Comparison of ENCODE assay signal across 12 cellular contexts in the genomic region with DNA sequence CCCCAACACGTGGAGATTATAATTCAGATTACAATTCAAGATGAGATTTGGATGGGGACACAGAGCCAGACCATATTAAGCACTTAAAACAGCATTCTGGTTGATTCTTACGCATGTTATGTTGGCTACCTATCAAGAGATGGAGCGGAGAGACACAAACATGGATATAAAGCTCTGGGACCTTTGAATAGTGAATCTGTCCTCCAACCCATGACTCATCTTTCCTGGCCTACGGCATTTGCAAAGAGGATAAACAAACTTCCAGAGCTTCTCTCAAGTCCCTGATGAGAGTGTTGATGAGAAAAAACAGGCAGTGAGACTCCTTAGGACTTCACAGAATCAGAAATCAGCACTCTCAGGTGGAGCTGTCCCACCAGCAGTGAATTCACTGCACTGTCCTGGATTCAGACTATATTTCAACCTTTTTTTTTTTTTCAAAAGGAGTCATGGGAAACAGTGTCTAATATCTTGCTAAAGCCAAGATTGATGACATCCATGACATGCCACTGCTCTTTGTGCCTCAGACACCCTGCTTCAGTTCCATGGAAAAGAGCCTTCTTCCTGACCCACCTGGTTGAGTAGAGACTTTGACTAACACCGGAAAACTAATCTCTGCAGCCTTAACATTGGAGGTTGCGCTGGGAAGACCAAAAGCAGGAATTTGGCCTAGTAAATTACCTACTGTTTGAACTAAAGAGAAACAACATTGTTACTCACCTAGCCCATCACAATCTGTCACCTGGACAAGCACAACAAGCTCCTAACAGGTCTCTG.
DNase-seq lines count a peak whose midpoint lies in the region; ATAC-seq, FAIRE-seq and TF ChIP-seq lines count a peak whose summit lies in the region.
"Had no signal": no experiment of that assay in that cellular context is flagged by ENCODE, and none has a peak within 500 bp of the region (broad histone marks: within the 10 kb centered on the region; RNA-seq: fewer than 3 reads in every experiment).

No MANE protein-coding gene starts in this region.

- no TSS peak for BruUV-seq in HepG2 (replicated peaks; lab: Mats Ljungman, UMichigan)

- peaks cover 0 to 26% of the 10 kb centered on the region in 2 experiments; a peak in 3 of 5 replicates for H3K27me3 ChIP-seq in HepG2 (ENCODE audit: control insufficient read depth in 1 of 2, insufficient read depth in 2 of 2, low read length in 2 of 2)
- H3K27me3 ChIP-seq in right cardiac atrium (ENCODE audit: control insufficient read depth, insufficient read depth) = no peaks in the 10 kb centered on the region
- H3K27me3 ChIP-seq: BLaER1 had no signal

- H4K20me1 ChIP-seq in HepG2 (ENCODE audit: insufficient read depth, low read length) = no peaks in the 10 kb centered on the region
- H4K20me1 ChIP-seq: BLaER1 had no signal

- CTCF ChIA-PET in AG04449 (lab: Yijun Ruan, JAX) = interaction anchor here (2.9 kb wide), 1 partner anchor 27 kb away, joined by 6 read pairs; no protein-coding TSS in a partner anchor
- CTCF ChIA-PET in HepG2 (lab: Yijun Ruan, JAX; ENCODE audit: low intra/inter-chr PET ratio, low total read pairs) = no interaction called here

- peak; percentile 82 for DNase-seq in AG04449 (ENCODE audit: low read depth, low spot score)
- DNase-seq in LoVo (ENCODE audit: low spot score) = peak; percentile 18
- DNase-seq in chondrocyte (ENCODE audit: low spot score) = no peak
- DNase-seq in HepG2 (ENCODE audit: low spot score) = peak; percentile 66
- no peak for DNase-seq in NCI-H2029 (lab: John Stamatoyannopoulos, UW)
- DNase-seq in right cardiac atrium = no peak
- DNase-seq in NCI-H2227 (lab: John Stamatoyannopoulos, UW; ENCODE audit: unreplicated experiment) = no peak
- DNase-seq: stimulated activated naive B cell treated with anti-CD40 and anti-IgM and Interleukin-4, amounts not matched to agents 10 μg/mL and 1 μg/mL and 100 μg/mL, for 72 hours had no signal

- peak overlapping the region; percentile 39 for H3K4me2 ChIP-seq in HepG2 (ENCODE audit: low read depth, low read length)
- H3K4me2 ChIP-seq: BLaER1 had no signal

- FAIRE-seq in HepG2 (lab: Jason Lieb, UNC) = no peak
- FAIRE-seq: GM12878 had no signal

- POLR2A ChIA-PET in AG04449 (lab: Yijun Ruan, JAX) = no interaction called here
- POLR2A ChIA-PET in HepG2 (lab: Yijun Ruan, JAX) = interaction anchor here (0.6 to 1.8 kb wide), 6 partner anchors 10 to 100 kb away, joined by 3 to 9 read pairs (median 4); no protein-coding TSS in a partner anchor

- peak overlapping the region; percentile 37 for H3K27ac Mint-ChIP-seq in chondrocyte (ENCODE audit: unreplicated experiment)
- H3K27ac Mint-ChIP-seq: stimulated activated naive B cell treated with anti-CD40 and anti-IgM and Interleukin-4, amounts not matched to agents 10 μg/mL and 1 μg/mL and 100 μg/mL, for 72 hours had no signal

- H3K4me3 Mint-ChIP-seq in chondrocyte (ENCODE audit: unreplicated experiment) = no peak overlapping the region
- H3K4me3 Mint-ChIP-seq: stimulated activated naive B cell treated with anti-CD40 and anti-IgM and Interleukin-4, amounts not matched to agents 10 μg/mL and 1 μg/mL and 100 μg/mL, for 72 hours had no signal

- TF ChIP-seq CTCF in AG04449 (IDR thresholded peaks at IDR 0.05; ENCODE audit: insufficient read depth, low read length, missing control alignments) (no peak), chondrocyte (IDR thresholded peaks at IDR 0.05) (no peak), HepG2 (CRISPR knock-in tag; IDR thresholded peaks at IDR 0.05) (no peak)

- in situ Hi-C loops in HepG2 (cut with HindIII; ENCODE audit: extremely low pct_ligation_motif_present, low pct_unique_long_range_greater_than_20kb) = no loop called here

- H3K9me3 ChIP-seq in HepG2 (ENCODE audit: low read length) (no peaks in the 10 kb centered on the region), right cardiac atrium (ENCODE audit: control insufficient read depth, low read length) (no peaks in the 10 kb centered on the region)
- H3K9me3 ChIP-seq: BLaER1 had no signal

- no peak overlapping the region for H3K4me3 ChIP-seq in AG04449 (ENCODE audit: low read depth, low read length)
- H3K4me3 ChIP-seq in HepG2 (replicated peaks in 1 of 3; ENCODE audit: insufficient read depth in 1 of 3, low read depth in 2 of 3, low read length in 3 of 3) = no peak overlapping the region
- H3K4me3 ChIP-seq in right cardiac atrium (ENCODE audit: low read length) = no peak overlapping the region
- H3K4me3 ChIP-seq: BLaER1, GM12878 had no signal

- H2AFZ ChIP-seq in HepG2 (ENCODE audit: low read length) = no peak overlapping the region

- H3K27ac ChIP-seq in HepG2 (ENCODE audit: extremely low read length, insufficient read depth, low read length) (no peak overlapping the region), right cardiac atrium (ENCODE audit: low read length) (no peak overlapping the region)
- H3K27ac ChIP-seq: BLaER1, VCaP had no signal

- no peak for TF ChIP-seq POLR2A in HepG2 (IDR thresholded peaks at IDR 0.05; ENCODE audit: insufficient read depth in 1 of 2, low read depth in 2 of 2, low read length in 2 of 2)

- WGBS in HepG2 (ENCODE audit: low lambda C conversion rate) = 20% methylated on average over 6 of the region's 6 CpGs
- 67% methylated on average over 6 of the region's 6 CpGs for WGBS in right cardiac atrium

- H3K4me1 Mint-ChIP-seq in chondrocyte (ENCODE audit: low read depth) = peaks cover 56% of the 10 kb centered on the region
- H3K4me1 Mint-ChIP-seq: stimulated activated naive B cell treated with anti-CD40 and anti-IgM and Interleukin-4, amounts not matched to agents 10 μg/mL and 1 μg/mL and 100 μg/mL, for 72 hours had no signal

- no peaks in the 10 kb centered on the region for H3K36me3 ChIP-seq in HepG2 (replicated peaks in 1 of 2; ENCODE audit: control insufficient read depth in 1 of 2, insufficient read depth in 2 of 2, low read length in 2 of 2)
- H3K36me3 ChIP-seq: BLaER1 had no signal

- no peaks in the 10 kb centered on the region for H3K36me3 Mint-ChIP-seq in chondrocyte (ENCODE audit: low read depth)
- H3K36me3 Mint-ChIP-seq: stimulated activated naive B cell treated with anti-CD40 and anti-IgM and Interleukin-4, amounts not matched to agents 10 μg/mL and 1 μg/mL and 100 μg/mL, for 72 hours had no signal

- no peaks in the 10 kb centered on the region for H3K9me3 Mint-ChIP-seq in chondrocyte (ENCODE audit: low read depth)

- no peak for TF ChIP-seq RAD21 in HepG2 (CRISPR knock-in tag; IDR thresholded peaks at IDR 0.05)

- peaks cover 27% of the 10 kb centered on the region for H3K4me1 ChIP-seq in HepG2 (ENCODE audit: insufficient read depth, low read length)
- peaks cover 7% of the 10 kb centered on the region for H3K4me1 ChIP-seq in right cardiac atrium (ENCODE audit: control insufficient read depth, insufficient read depth, low read length)
- H3K4me1 ChIP-seq: BLaER1 had no signal

- TF ChIP-seq EP300 in HepG2 (IDR thresholded peaks at IDR 0.05; ENCODE audit: low read depth in 2 of 2, low read length in 2 of 2) = no peak
- no peak for TF ChIP-seq EP300 in HepG2 (CRISPR knock-in tag; IDR thresholded peaks at IDR 0.05; ENCODE audit: borderline replicate concordance)

- intact Hi-C loops in HepG2 (cut with micrococcal nuclease; ENCODE audit: unreplicated experiment) (no loop called here), right cardiac atrium (cut with DNase I) (no loop called here)

- no peak overlapping the region for H3K9ac ChIP-seq in HepG2 (ENCODE audit: insufficient read depth, low read depth, low read length)
- H3K9ac ChIP-seq: BLaER1 had no signal

- ATAC-seq in HepG2 (peak; percentile 73), HG03442 (IDR thresholded peaks at IDR 0.05; ENCODE audit: unreplicated experiment) (no peak), right cardiac atrium (no peak)
- ATAC-seq: GM12878; stimulated activated naive B cell treated with anti-CD40 and anti-IgM and Interleukin-4, amounts not matched to agents 10 μg/mL and 1 μg/mL and 100 μg/mL, for 72 hours had no signal

- H3K27me3 Mint-ChIP-seq in chondrocyte (ENCODE audit: low read depth) = no peaks in the 10 kb centered on the region

- H3K79me2 ChIP-seq in HepG2 (ENCODE audit: insufficient read depth, low read length) = no peaks in the 10 kb centered on the region

TF ChIP-seq in HepG2, 621 proteins besides CTCF, POLR2A, EP300 and RAD21 (continues in another document):
- TF ChIP-seq POLR2AphosphoS2 (IDR thresholded peaks at IDR 0.05; ENCODE audit: low read depth, low read length) = no peak
- TF ChIP-seq NCOA1 (CRISPR knock-in tag; IDR thresholded peaks at IDR 0.05) = no peak
- no peak for TF ChIP-seq NCOA5 (CRISPR knock-in tag; IDR thresholded peaks at IDR 0.05)
- no peak for TF ChIP-seq RAD51 (IDR thresholded peaks at IDR 0.05; ENCODE audit: borderline replicate concordance)
- TF ChIP-seq, protein P1, sequence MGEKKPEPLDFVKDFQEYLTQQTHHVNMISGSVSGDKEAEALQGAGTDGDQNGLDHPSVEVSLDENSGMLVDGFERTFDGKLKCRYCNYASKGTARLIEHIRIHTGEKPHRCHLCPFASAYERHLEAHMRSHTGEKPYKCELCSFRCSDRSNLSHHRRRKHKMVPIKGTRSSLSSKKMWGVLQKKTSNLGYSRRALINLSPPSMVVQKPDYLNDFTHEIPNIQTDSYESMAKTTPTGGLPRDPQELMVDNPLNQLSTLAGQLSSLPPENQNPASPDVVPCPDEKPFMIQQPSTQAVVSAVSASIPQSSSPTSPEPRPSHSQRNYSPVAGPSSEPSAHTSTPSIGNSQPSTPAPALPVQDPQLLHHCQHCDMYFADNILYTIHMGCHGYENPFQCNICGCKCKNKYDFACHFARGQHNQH (CRISPR knock-in tag; IDR thresholded peaks at IDR 0.05) = no peak
- TF ChIP-seq, protein P2, sequence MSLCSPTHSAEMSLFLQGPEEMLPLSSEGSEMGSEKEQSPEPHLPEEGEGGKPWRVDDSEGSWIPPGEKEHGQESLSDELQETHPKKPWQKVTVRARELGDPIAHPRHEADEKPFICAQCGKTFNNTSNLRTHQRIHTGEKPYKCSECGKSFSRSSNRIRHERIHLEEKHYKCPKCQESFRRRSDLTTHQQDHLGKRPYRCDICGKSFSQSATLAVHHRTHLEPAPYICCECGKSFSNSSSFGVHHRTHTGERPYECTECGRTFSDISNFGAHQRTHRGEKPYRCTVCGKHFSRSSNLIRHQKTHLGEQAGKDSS (CRISPR knock-in tag; IDR thresholded peaks at IDR 0.05; ENCODE audit: borderline replicate concordance, low read depth) = peak; percentile 46; the same call in 1 of the 2 replicates
- peak; percentile 12 for TF ChIP-seq TEAD3 (CRISPR knock-in tag; optimal IDR thresholded peaks at IDR 0.05; ENCODE audit: borderline replicate concordance)
- no peak for TF ChIP-seq ZSCAN21 (CRISPR knock-in tag; IDR thresholded peaks at IDR 0.05; ENCODE audit: borderline replicate concordance)
- no peak for TF ChIP-seq LCORL (IDR thresholded peaks at IDR 0.05)
- TF ChIP-seq LCORL (CRISPR knock-in tag; IDR thresholded peaks at IDR 0.05) = no peak
- TF ChIP-seq, protein P3, sequence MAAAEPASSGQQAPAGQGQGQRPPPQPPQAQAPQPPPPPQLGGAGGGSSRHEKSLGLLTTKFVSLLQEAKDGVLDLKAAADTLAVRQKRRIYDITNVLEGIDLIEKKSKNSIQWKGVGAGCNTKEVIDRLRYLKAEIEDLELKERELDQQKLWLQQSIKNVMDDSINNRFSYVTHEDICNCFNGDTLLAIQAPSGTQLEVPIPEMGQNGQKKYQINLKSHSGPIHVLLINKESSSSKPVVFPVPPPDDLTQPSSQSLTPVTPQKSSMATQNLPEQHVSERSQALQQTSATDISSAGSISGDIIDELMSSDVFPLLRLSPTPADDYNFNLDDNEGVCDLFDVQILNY (CRISPR knock-in tag; conservative IDR thresholded peaks at IDR 0.05) = no peak

Comparison
In these comparisons a context has a peak if more than half of its experiments do, and no peak if none do; other contexts are left out.
1. DNase-seq: peak in AG04449 (single experiment), LoVo (single experiment) and HepG2 (single experiment); none in chondrocyte (single experiment), NCI-H2029 (single experiment), right cardiac atrium (0 of 3) and NCI-H2227 (single experiment).